ENCODE assay signal across 16 cellular contexts in the genomic region with DNA sequence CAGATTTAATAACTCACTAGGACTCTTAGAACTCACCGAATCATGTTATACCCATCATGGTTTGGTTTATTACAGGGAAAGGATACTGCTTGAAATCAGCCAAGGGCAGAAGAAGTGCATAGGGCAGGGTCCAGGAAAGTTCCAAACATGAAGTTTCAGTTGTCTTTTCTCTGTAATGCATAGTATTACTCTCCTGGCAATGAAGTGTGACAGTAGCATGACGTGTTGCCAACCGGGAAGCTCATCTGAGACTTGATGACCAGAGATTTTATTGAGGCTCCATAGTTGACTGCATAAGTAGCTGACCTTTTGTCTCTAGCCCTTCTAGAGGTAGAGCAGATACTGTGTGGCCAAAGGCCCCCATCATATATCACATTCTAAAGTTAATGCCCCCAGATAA.
DNase-seq lines count a peak whose midpoint lies in the region; ATAC-seq, FAIRE-seq and TF ChIP-seq lines count a peak whose summit lies in the region.
"Had no signal": no experiment of that assay in that cellular context is flagged by ENCODE, and none has a peak within 500 bp of the region (broad histone marks: within the 10 kb centered on the region; RNA-seq: fewer than 3 reads in every experiment).

No MANE protein-coding gene starts in this region.

- peak; percentile 52 for ATAC-seq in GM19025 (IDR thresholded peaks at IDR 0.05; ENCODE audit: low read depth, unreplicated experiment)
- peak; percentile 54 for ATAC-seq in HG02642 (IDR thresholded peaks at IDR 0.05; ENCODE audit: poor library complexity, unreplicated experiment)
- ATAC-seq in HG03354 (IDR thresholded peaks at IDR 0.05; ENCODE audit: poor library complexity, severe bottlenecking, unreplicated experiment) = peak; percentile 65
- no peak for ATAC-seq in GM19455 (IDR thresholded peaks at IDR 0.05; ENCODE audit: unreplicated experiment)
- ATAC-seq in left cardiac atrium = no peak
- ATAC-seq: activated CD4-positive, alpha-beta T cell treated with anti-CD3 and anti-CD28 coated beads for 36 hours; GM23338 had no signal

- no peak for TF ChIP-seq POLR2A in GM12891 (IDR thresholded peaks at IDR 0.05; ENCODE audit: low read depth, low read length)

- intact Hi-C loops in left cardiac atrium (cut with DNase I) = no loop called here

- DNase-seq in GM12891 (ENCODE audit: insufficient read length, low spot score) (no peak), NCI-H345 treated with DMSO at 0.1 percent for 48 hours (lab: John Stamatoyannopoulos, UW; ENCODE audit: unreplicated experiment) (no peak), pons (ENCODE audit: low spot score) (no peak), left cardiac atrium (no peak)
- DNase-seq: activated CD4-positive, alpha-beta T cell treated with anti-CD3 and anti-CD28 coated beads for 36 hours; foreskin melanocyte; IMR-90; MM.1S; NCI-H187; spleen; testis had no signal

- peak; percentile 45 for FAIRE-seq in GM12891 (lab: Jason Lieb, UNC)

TF ChIP-seq in GM12891, 5 proteins besides CTCF, POLR2A, EP300 and RAD21:
- TF ChIP-seq SPI1 (IDR thresholded peaks at IDR 0.05; ENCODE audit: low read depth, low read length) (no peak), POU2F2 (IDR thresholded peaks at IDR 0.05; ENCODE audit: low read depth, low read length) (no peak), PAX5 (IDR thresholded peaks at IDR 0.05; ENCODE audit: insufficient read depth, low read length, severe bottlenecking) (no peak), TAF1 (IDR thresholded peaks at IDR 0.05; ENCODE audit: low read depth, low read length) (no peak), POLR2AphosphoS5 (IDR thresholded peaks at IDR 0.05; ENCODE audit: low read depth, low read length) (no peak)
TF ChIP-seq in GM12891: peak in this region for 0.

Comparison
In these comparisons a context has a peak if more than half of its experiments do, and no peak if none do; other contexts are left out.
1. ATAC-seq: peak in GM19025 (single experiment), HG02642 (single experiment) and HG03354 (single experiment); none in GM19455 (single experiment) and left cardiac atrium (0 of 2).